18 cellular contexts compared by ENCODE assay signal in the genomic region with DNA sequence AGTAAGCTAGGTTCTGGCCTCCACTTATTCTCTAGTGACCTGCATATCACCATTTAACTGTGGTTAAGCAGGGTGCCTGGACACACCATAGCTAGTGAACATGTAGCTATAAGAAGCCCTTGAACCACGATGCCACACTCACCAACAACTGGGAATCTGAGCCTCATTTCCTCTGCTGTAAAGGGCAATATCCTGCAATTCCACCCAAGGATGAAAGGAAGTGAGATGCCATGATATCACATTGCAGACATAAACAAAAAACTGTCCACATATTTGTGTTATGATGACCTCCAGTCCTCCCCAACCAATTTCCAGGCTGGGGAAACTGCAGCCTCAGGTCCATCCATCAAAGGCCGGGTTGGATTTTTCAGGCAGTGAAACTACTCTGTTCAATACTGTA. TPM values are rescaled to one million over a fixed set of nuclear protein-coding genes. Genes with fewer than 3 reads are reported as not detected.
DNase-seq lines count a peak whose midpoint lies in the region; ATAC-seq and TF ChIP-seq lines count a peak whose summit lies in the region.
"Had no signal": no experiment of that assay in that cellular context is flagged by ENCODE, and none has a peak within 500 bp of the region (broad histone marks: within the 10 kb centered on the region; RNA-seq: fewer than 3 reads in every experiment).

No MANE protein-coding gene starts in this region.

- H2BK5ac ChIP-seq in IMR-90 (ENCODE audit: low read depth, low read length, poor library complexity, severe bottlenecking): peak overlapping the region; percentile 87

- H3K23ac ChIP-seq in IMR-90 (ENCODE audit: low read depth, low read length): peak overlapping the region; percentile 21

- peak overlapping the region; percentile 65 for H4K91ac ChIP-seq in IMR-90 (ENCODE audit: insufficient read depth, low read depth, low read length)

- H3K9ac ChIP-seq in IMR-90 (ENCODE audit: low read depth, low read length): no peak overlapping the region

- H2AFZ ChIP-seq in IMR-90 (replicated peaks; ENCODE audit: low read length, poor library complexity): no peak overlapping the region

- peak overlapping the region; percentile 64 for H3K4me2 ChIP-seq in IMR-90 (ENCODE audit: low read depth, low read length)

- no peak overlapping the region for H3K4me3 Mint-ChIP-seq in CD4-positive, alpha-beta T cell
- no peak overlapping the region for H3K4me3 Mint-ChIP-seq in activated T-helper 2 cell treated with anti-CD3 and anti-CD28 coated beads, Interferon-gamma antibody, Interleukin-2, Interleukin-4, amounts not matched to agents 10 μg/mL and 5 μg/mL and 100 μg/mL, durations not matched to agents 14 hours and 24 hours and 36 hours (ENCODE audit: low read depth)
- no peak overlapping the region for H3K4me3 Mint-ChIP-seq in osteocyte (ENCODE audit: unreplicated experiment)
- H3K4me3 Mint-ChIP-seq: activated naive CD8-positive, alpha-beta T cell treated with anti-CD3 and anti-CD28 coated beads, Interleukin-2, amount 50 U/mL, for 24 hours had no signal

- no peak for ATAC-seq in CD4-positive, alpha-beta T cell (ENCODE audit: poor library complexity)
- ATAC-seq in IMR-90 (ENCODE audit: low read depth) (peak; percentile 44), GM18498 (IDR thresholded peaks at IDR 0.05; ENCODE audit: unreplicated experiment) (no peak)
- ATAC-seq: activated naive CD8-positive, alpha-beta T cell treated with anti-CD3 and anti-CD28 coated beads, Interleukin-2, amount 50 U/mL, for 24 hours; stimulated activated naive CD8-positive, alpha-beta T cell treated with anti-CD3 and anti-CD28 coated beads, Interleukin-15, amount 100 ng/mL, for 72 hours had no signal

- dilution Hi-C loops in IMR-90 (cut with HindIII; ENCODE audit: low sequenced_read_pairs, unreplicated experiment): no loop called here

- no peak for TF ChIP-seq RAD21 in IMR-90 (IDR thresholded peaks at IDR 0.05; ENCODE audit: low read length)

- H3K14ac ChIP-seq in IMR-90 (replicated peaks; ENCODE audit: low read depth, low read length): peak overlapping the region; percentile 61

- no peak overlapping the region for H3K4me3 ChIP-seq in IMR-90 (ENCODE audit: insufficient read depth, low read depth, low read length)
- H3K4me3 ChIP-seq: skin epidermis had no signal

- peak overlapping the region in 1 of 2 experiments; percentile 77; a peak in 1 of 4 replicates for H4K8ac ChIP-seq in IMR-90 (ENCODE audit: low read depth in 2 of 2, low read length in 2 of 2)

- H3K27ac ChIP-seq in CD4-positive, alpha-beta T cell (ENCODE audit: low read depth, low read length): no peak overlapping the region
- H3K27ac ChIP-seq in IMR-90 (ENCODE audit: insufficient read depth, low read length): no peak overlapping the region

- WGBS in IMR-90 (ENCODE audit: extremely low coverage in 2 of 2, insufficient read length in 1 of 2), 2 experiments: no CpG with 5 or more reads among the region's 2 CpGs

- TF ChIP-seq CTCF in CD4-positive, alpha-beta T cell (IDR thresholded peaks at IDR 0.05): no peak
- TF ChIP-seq CTCF in IMR-90 (conservative IDR thresholded peaks at IDR 0.05; ENCODE audit: low read depth, low read length): no peak
- TF ChIP-seq CTCF in osteocyte (IDR thresholded peaks at IDR 0.05): no peak

- H3K27me3 ChIP-seq in CD4-positive, alpha-beta T cell (ENCODE audit: control insufficient read depth, insufficient read depth, low read length): no peaks in the 10 kb centered on the region
- no peaks in the 10 kb centered on the region for H3K27me3 ChIP-seq in IMR-90 (ENCODE audit: control insufficient read depth, insufficient read depth, low read length)

- peak overlapping the region; percentile 70 for H3K4ac ChIP-seq in IMR-90 (ENCODE audit: low read depth, low read length)

- in situ Hi-C loops in IMR-90 (cut with MboI; ENCODE audit: low sequenced_read_pairs): no loop called here

- H3K79me1 ChIP-seq in IMR-90 (ENCODE audit: low read depth in 1 of 2, low read length in 2 of 2): peaks cover 47 to 90% of the 10 kb centered on the region in 2 experiments

- no TSS peak for BruUV-seq in IMR-90 (replicated peaks; lab: Mats Ljungman, UMichigan)

- H4K20me1 ChIP-seq in IMR-90 (ENCODE audit: insufficient read depth, low read length): peaks cover 51% of the 10 kb centered on the region

- TF ChIP-seq POLR2A in IMR-90 (IDR thresholded peaks at IDR 0.05; ENCODE audit: low read depth, low read length) (0 out of 2 replicates have a peak, but pooled peaks have one; percentile 18), erythroblast (IDR thresholded peaks at IDR 0.05; ENCODE audit: low read length) (no peak)

- H2BK15ac ChIP-seq in IMR-90 (ENCODE audit: low read depth, low read length): peak overlapping the region; percentile 75; the same call in 2 of the 3 replicates

- intact Hi-C loops in CD4-positive, alpha-beta T cell (cut with DNase I, micrococcal nuclease): no loop called here
- intact Hi-C loops in IMR-90 (cut with micrococcal nuclease): no loop called here
- intact Hi-C loops in activated T-helper 2 cell treated with anti-CD3 and anti-CD28 coated beads, Interferon-gamma antibody, Interleukin-2, Interleukin-4, amounts not matched to agents 10 μg/mL and 5 μg/mL and 100 μg/mL, durations not matched to agents 14 hours and 24 hours and 36 hours (cut with micrococcal nuclease): no loop called here

- H3K9me1 ChIP-seq in IMR-90 (ENCODE audit: insufficient read depth, low read length): peaks cover 51% of the 10 kb centered on the region

- H3K36me3 ChIP-seq in IMR-90 (ENCODE audit: control insufficient read depth, insufficient read depth, low read length): peaks cover 8% of the 10 kb centered on the region

- peak overlapping the region; percentile 48; the same call in 1 of the 2 replicates for H2AK5ac ChIP-seq in IMR-90 (ENCODE audit: low read depth, low read length)

- H3K18ac ChIP-seq in IMR-90 (ENCODE audit: low read depth, low read length): peak overlapping the region; percentile 55; the same call in 1 of the 2 replicates

- H3K9me3 Mint-ChIP-seq in CD4-positive, alpha-beta T cell: no peaks in the 10 kb centered on the region
- no peaks in the 10 kb centered on the region for H3K9me3 Mint-ChIP-seq in activated T-helper 2 cell treated with anti-CD3 and anti-CD28 coated beads, Interferon-gamma antibody, Interleukin-2, Interleukin-4, amounts not matched to agents 10 μg/mL and 5 μg/mL and 100 μg/mL, durations not matched to agents 14 hours and 24 hours and 36 hours
- no peaks in the 10 kb centered on the region for H3K9me3 Mint-ChIP-seq in osteocyte (ENCODE audit: unreplicated experiment)
- H3K9me3 Mint-ChIP-seq: activated naive CD8-positive, alpha-beta T cell treated with anti-CD3 and anti-CD28 coated beads, Interleukin-2, amount 50 U/mL, for 24 hours; stimulated activated naive CD8-positive, alpha-beta T cell treated with anti-CD3 and anti-CD28 coated beads, Interleukin-15, amount 100 ng/mL, for 72 hours had no signal

- CTCF ChIA-PET in CD4-positive, alpha-beta T cell (lab: Charles Lee): interaction anchor here (2.3 kb wide), 1 partner anchor 44 kb away, joined by 11 read pairs; no protein-coding TSS in a partner anchor
- CTCF ChIA-PET in IMR-90 (lab: Yijun Ruan, JAX): interaction anchor here (0.9 to 1.4 kb wide), 2 partner anchors 11 to 19 kb away, joined by 3 to 5 read pairs; a partner anchor contains a TSS

- peak overlapping the region; percentile 72 for H2BK120ac ChIP-seq in IMR-90 (ENCODE audit: low read depth, low read length)

- no peak for DNase-seq in CD4-positive, alpha-beta T cell
- peak; percentile 72 for DNase-seq in IMR-90
- DNase-seq in activated T-helper 2 cell treated with anti-CD3 and anti-CD28 coated beads, Interferon-gamma antibody, Interleukin-2, Interleukin-4, amounts not matched to agents 10 μg/mL and 5 μg/mL and 100 μg/mL, durations not matched to agents 14 hours and 24 hours and 36 hours (ENCODE audit: low spot score): no peak
- no peak for DNase-seq in osteocyte (ENCODE audit: extremely low spot score, unreplicated experiment)
- DNase-seq in middle frontal gyrus (ENCODE audit: extremely low spot score, low spot score): no peak
- DNase-seq in NCI-H187 treated with DMSO at 0.1 percent for 48 hours (lab: John Stamatoyannopoulos, UW): no peak
- no peak for DNase-seq in erythroblast (lab: John Stamatoyannopoulos, UW)
- DNase-seq: activated CD4-positive, CD25-positive, alpha-beta regulatory T cell; activated naive CD8-positive, alpha-beta T cell treated with anti-CD3 and anti-CD28 coated beads, Interleukin-2, amount 50 U/mL, for 24 hours; C1 segment of cervical spinal cord; cerebellar nuclear complex; glutamatergic neuron; NCI-H2029 treated with DMSO at 0.1 percent for 48 hours; NCI-H526; stimulated activated naive CD8-positive, alpha-beta T cell treated with anti-CD3 and anti-CD28 coated beads, Interleukin-15, amount 100 ng/mL, for 72 hours had no signal

- no peak overlapping the region for H3K56ac ChIP-seq in IMR-90 (ENCODE audit: extremely low read depth, insufficient read depth, low read length)

- H3K4me1 Mint-ChIP-seq in CD4-positive, alpha-beta T cell (ENCODE audit: low read depth): peaks cover 78% of the 10 kb centered on the region
- peaks cover 82% of the 10 kb centered on the region for H3K4me1 Mint-ChIP-seq in activated T-helper 2 cell treated with anti-CD3 and anti-CD28 coated beads, Interferon-gamma antibody, Interleukin-2, Interleukin-4, amounts not matched to agents 10 μg/mL and 5 μg/mL and 100 μg/mL, durations not matched to agents 14 hours and 24 hours and 36 hours (ENCODE audit: low read depth)
- peaks cover 52% of the 10 kb centered on the region for H3K4me1 Mint-ChIP-seq in osteocyte (ENCODE audit: unreplicated experiment)

- POLR2A ChIA-PET in CD4-positive, alpha-beta T cell (lab: Charles Lee): interaction anchor here (1.9 kb wide), 1 partner anchor 12 kb away, joined by 8 read pairs; no protein-coding TSS in a partner anchor
- POLR2A ChIA-PET in IMR-90 (lab: Charles Lee; ENCODE audit: unreplicated experiment): no interaction called here

- H2AK9ac ChIP-seq in IMR-90 (replicated peaks; ENCODE audit: low read depth, low read length, poor library complexity): peak overlapping the region; percentile 26

- H2BK20ac ChIP-seq in IMR-90 (ENCODE audit: low read depth, low read length): peak overlapping the region; percentile 74

- peak overlapping the region; percentile 26; the same call in 1 of the 2 replicates for H4K5ac ChIP-seq in IMR-90 (ENCODE audit: low read depth, low read length)

- peaks cover 37% of the 10 kb centered on the region for H3K4me1 ChIP-seq in IMR-90 (ENCODE audit: control insufficient read depth, insufficient read depth, low read length)

- peak overlapping the region; percentile 66 for H3K27ac Mint-ChIP-seq in CD4-positive, alpha-beta T cell
- peak overlapping the region; percentile 89 for H3K27ac Mint-ChIP-seq in activated T-helper 2 cell treated with anti-CD3 and anti-CD28 coated beads, Interferon-gamma antibody, Interleukin-2, Interleukin-4, amounts not matched to agents 10 μg/mL and 5 μg/mL and 100 μg/mL, durations not matched to agents 14 hours and 24 hours and 36 hours
- H3K27ac Mint-ChIP-seq in osteocyte (ENCODE audit: unreplicated experiment): peak overlapping the region; percentile 57

- H3K36me3 Mint-ChIP-seq in CD4-positive, alpha-beta T cell (ENCODE audit: low read depth): peaks cover 68% of the 10 kb centered on the region
- peaks cover 95% of the 10 kb centered on the region for H3K36me3 Mint-ChIP-seq in activated T-helper 2 cell treated with anti-CD3 and anti-CD28 coated beads, Interferon-gamma antibody, Interleukin-2, Interleukin-4, amounts not matched to agents 10 μg/mL and 5 μg/mL and 100 μg/mL, durations not matched to agents 14 hours and 24 hours and 36 hours (ENCODE audit: low read depth)
- peaks cover 2% of the 10 kb centered on the region for H3K36me3 Mint-ChIP-seq in osteocyte (ENCODE audit: unreplicated experiment)

- H3K9me3 ChIP-seq in CD4-positive, alpha-beta T cell (ENCODE audit: control insufficient read depth, low read length): no peaks in the 10 kb centered on the region
- H3K9me3 ChIP-seq in IMR-90 (ENCODE audit: control insufficient read depth, insufficient read depth, low read length): no peaks in the 10 kb centered on the region

- H3K27me3 Mint-ChIP-seq in CD4-positive, alpha-beta T cell: no peaks in the 10 kb centered on the region
- no peaks in the 10 kb centered on the region for H3K27me3 Mint-ChIP-seq in activated T-helper 2 cell treated with anti-CD3 and anti-CD28 coated beads, Interferon-gamma antibody, Interleukin-2, Interleukin-4, amounts not matched to agents 10 μg/mL and 5 μg/mL and 100 μg/mL, durations not matched to agents 14 hours and 24 hours and 36 hours (ENCODE audit: low read depth)
- no peaks in the 10 kb centered on the region for H3K27me3 Mint-ChIP-seq in osteocyte (ENCODE audit: unreplicated experiment)
- H3K27me3 Mint-ChIP-seq: activated naive CD8-positive, alpha-beta T cell treated with anti-CD3 and anti-CD28 coated beads, Interleukin-2, amount 50 U/mL, for 24 hours; stimulated activated naive CD8-positive, alpha-beta T cell treated with anti-CD3 and anti-CD28 coated beads, Interleukin-15, amount 100 ng/mL, for 72 hours had no signal

RNA-seq across cellular contexts. Expression of a gene that starts 10.4 kb away (rescaled TPM):
- 100 to 1,000 TPM; 110 to 115 TPM for total RNA-seq in CD4-positive, alpha-beta T cell
- 88.0 and 92.8 TPM in 2 replicates for total RNA-seq in IMR-90 (2012; rRNA removed)
- 63.8 and 67.1 TPM in 2 replicates for polyA plus RNA-seq in IMR-90 (2012; rRNA removed)
- polyA plus RNA-seq in IMR-90 (2012; cell fraction: cytosol; rRNA removed): 62.2 and 66.5 TPM in 2 replicates
- 59.0 and 59.6 TPM in 2 replicates for polyA plus RNA-seq in IMR-90 (2012; cell fraction: nucleus; rRNA removed; ENCODE audit: low replicate concordance)
- total RNA-seq in activated T-helper 2 cell treated with anti-CD3 and anti-CD28 coated beads, Interferon-gamma antibody, Interleukin-2, Interleukin-4, amounts not matched to agents 10 μg/mL and 5 μg/mL and 100 μg/mL, durations not matched to agents 14 hours and 24 hours and 36 hours: 473 and 477 TPM in 2 replicates
- total RNA-seq in osteocyte: 73.5 and 85.5 TPM in 2 replicates

RNA-seq across cellular contexts. Expression of a gene that starts 50.1 kb away (rescaled TPM):
- total RNA-seq in CD4-positive, alpha-beta T cell: under 1 TPM in 1 of 2 experiments, not detected in 1; 0.58 TPM
- 0.28 and 0.36 TPM in 2 replicates for total RNA-seq in IMR-90 (2012; rRNA removed)
- polyA plus RNA-seq in IMR-90 (2012; rRNA removed): 1.0 and 1.3 TPM in 2 replicates
- 0.89 and 1.2 TPM in 2 replicates for polyA plus RNA-seq in IMR-90 (2012; cell fraction: cytosol; rRNA removed)
- polyA plus RNA-seq in IMR-90 (2012; cell fraction: nucleus; rRNA removed; ENCODE audit: low replicate concordance): 0.37 and 0.38 TPM in 2 replicates
- total RNA-seq in activated T-helper 2 cell treated with anti-CD3 and anti-CD28 coated beads, Interferon-gamma antibody, Interleukin-2, Interleukin-4, amounts not matched to agents 10 μg/mL and 5 μg/mL and 100 μg/mL, durations not matched to agents 14 hours and 24 hours and 36 hours: 0.46 TPM in 1 of 2 replicates, not detected in the other
- 1.1 and 1.3 TPM in 2 replicates for total RNA-seq in osteocyte
- total RNA-seq: T-helper 1 cell treated with Interleukin-12 subunit alpha and Interleukin-12 subunit beta and Interleukin-4 antibody, amounts not matched to agents 30 ng/mL and 1 ng/mL, for 36 hours had no signal
